8 cellular contexts compared by ENCODE assay signal in genomic region chr18:49447810-49448745, GRCh38. TPM values are rescaled to one million over a fixed set of nuclear protein-coding genes. Genes with fewer than 3 reads are reported as not detected.
DNase-seq lines count a peak whose midpoint lies in the region; ATAC-seq, FAIRE-seq and TF ChIP-seq lines count a peak whose summit lies in the region.

No MANE protein-coding gene starts in this region.

- no peak for FAIRE-seq in A549 (lab: Jason Lieb, UNC)
- peak; percentile 31 for FAIRE-seq in GM12891 (lab: Jason Lieb, UNC)

- peak; percentile 63 to 67 for TF ChIP-seq RAD21 in A549 (conservative IDR thresholded peaks at IDR 0.05 in 1 of 2, IDR thresholded peaks at IDR 0.05 in 1 of 2)

- TF ChIP-seq POLR2A in A549 (IDR thresholded peaks at IDR 0.05; ENCODE audit: low read length) (no peak), GM12891 (IDR thresholded peaks at IDR 0.05; ENCODE audit: low read depth, low read length) (no peak)

- TF ChIP-seq EP300 in A549 (IDR thresholded peaks at IDR 0.05) = no peak

- DNase-seq in A549 (ENCODE audit: low read depth in 1 of 2, low spot score in 1 of 2) = peak; percentile 12 to 71
- DNase-seq in GM12891 (ENCODE audit: insufficient read length, low spot score) = no peak
- peak; percentile 25 to 66 for DNase-seq in NCI-H446 (lab: John Stamatoyannopoulos, UW)
- peak; percentile 25 to 43 for DNase-seq in activated CD4-positive, alpha-beta T cell treated with anti-CD3 and anti-CD28 coated beads, Interleukin-2, amount 50 U/mL, for 48 hours
- DNase-seq in glomerular visceral epithelial cell (ENCODE audit: extremely low spot score) = peak; percentile 61
- peak; percentile 45 for DNase-seq in stimulated activated CD4-positive, alpha-beta T cell treated with anti-CD3 and anti-CD28 coated beads, Interleukin-15, amount 100 ng/mL, for 24 hours
- DNase-seq in GM19240 (ENCODE audit: insufficient read length, low spot score) = no peak

- 42% methylated on average over 3 of the region's 3 CpGs for WGBS in A549 (ENCODE audit: missing lambda C conversion rate)

- peak; percentile 77 to 94; a peak in 5 of 6 replicates for ATAC-seq in A549
- ATAC-seq in GM18873 (IDR thresholded peaks at IDR 0.05; ENCODE audit: low FRiP score, unreplicated experiment) = no peak

- no peak overlapping the region for H3K4me2 ChIP-seq in A549

- POLR2A ChIA-PET in A549 (lab: Yijun Ruan, JAX) = no interaction called here

- no peaks in the 10 kb centered on the region for H3K9me3 ChIP-seq in A549

- no peak overlapping the region for H3K27ac ChIP-seq in A549

- TF ChIP-seq CTCF in A549 (IDR thresholded peaks at IDR 0.05) = peak; percentile 57

- CTCF ChIA-PET in A549 (lab: Yijun Ruan, JAX) = interaction anchor here (0.7 to 1.5 kb wide), 10 partner anchors 8 to 773 kb away, joined by 3 to 5 read pairs (median 3); no protein-coding TSS in a partner anchor

- H3K4me1 ChIP-seq in A549 = no peaks in the 10 kb centered on the region

- no peak overlapping the region for H3K4me3 ChIP-seq in A549

TF ChIP-seq in A549, 52 proteins besides CTCF, POLR2A, EP300 and RAD21:
- TF ChIP-seq MAFK (IDR thresholded peaks at IDR 0.05; ENCODE audit: partially characterized antibody) (peak; percentile 10), SMC3 (IDR thresholded peaks at IDR 0.05) (peak; percentile 36; the same call in 1 of the 3 replicates), ZFP36 (IDR thresholded peaks at IDR 0.05; ENCODE audit: borderline replicate concordance, partially characterized antibody) (no peak), BHLHE40 (IDR thresholded peaks at IDR 0.05; ENCODE audit: low read depth, low read length) (no peak), ZSCAN20 (CRISPR knock-in tag; IDR thresholded peaks at IDR 0.05) (no peak)

TF ChIP-seq in GM12891, 5 proteins besides CTCF, POLR2A, EP300 and RAD21:
- TF ChIP-seq PAX5 (IDR thresholded peaks at IDR 0.05; ENCODE audit: insufficient read depth, low read length, severe bottlenecking) (no peak), POU2F2 (IDR thresholded peaks at IDR 0.05; ENCODE audit: low read depth, low read length) (no peak), TAF1 (IDR thresholded peaks at IDR 0.05; ENCODE audit: low read depth, low read length) (no peak)

RNA-seq across cellular contexts. Expression of gene DYM, which starts 12.4 kb away (rescaled TPM):
- polyA plus RNA-seq in A549 (2011; rRNA removed) = 47.5 and 52.2 TPM in 2 replicates
- 6.6 and 8.5 TPM in 2 replicates for polyA plus RNA-seq in A549 (2012; cell fraction: cytosol; rRNA removed)
- polyA plus RNA-seq in A549 (2012; cell fraction: nucleus; rRNA removed) = 4.8 and 7.0 TPM in 2 replicates
- 9.6 to 11.7 TPM (median 10.6 TPM) in 3 replicates for polyA plus RNA-seq in A549 (2017; fragmentation: RNase III; extraction: RNeasy Plus Mini Kit Qiagen cat#74134 plus additional on column Dnase treatment)
- 60.9 and 71.5 TPM in 2 replicates for polyA minus RNA-seq in A549 (2011; rRNA and poly(A)+ RNA removed)
- 24.0 TPM for polyA plus RNA-seq in GM12891 (2012; ENCODE audit: low read depth, missing spikeins)

RNA-seq across cellular contexts. Expression of gene C18orf32, which starts 39.0 kb away (rescaled TPM):
- polyA plus RNA-seq in A549 (2011; rRNA removed) (35.3 and 59.1 TPM in 2 replicates), A549 (2017; fragmentation: RNase III; extraction: RNeasy Plus Mini Kit Qiagen cat#74134 plus additional on column Dnase treatment) (12.7 to 14.5 TPM (median 13.1 TPM) in 3 replicates)
- polyA plus RNA-seq in A549 (2012; cell fraction: cytosol; rRNA removed) = 12.5 and 14.0 TPM in 2 replicates
- polyA plus RNA-seq in A549 (2012; cell fraction: nucleus; rRNA removed) = 3.8 and 5.1 TPM in 2 replicates
- 2.4 and 2.8 TPM in 2 replicates for polyA minus RNA-seq in A549 (2011; rRNA and poly(A)+ RNA removed)
- 24.4 TPM for polyA plus RNA-seq in GM12891 (2012; ENCODE audit: low read depth, missing spikeins)

RNA-seq across cellular contexts. Expression of gene RPL17, which starts 44.2 kb away (rescaled TPM):
- polyA plus RNA-seq in A549 (2011; rRNA removed) = 2,609 and 3,410 TPM in 2 replicates
- 2,174 and 2,488 TPM in 2 replicates for polyA plus RNA-seq in A549 (2012; cell fraction: cytosol; rRNA removed)
- polyA plus RNA-seq in A549 (2012; cell fraction: nucleus; rRNA removed) = 515 and 883 TPM in 2 replicates
- polyA plus RNA-seq in A549 (2017; fragmentation: RNase III; extraction: RNeasy Plus Mini Kit Qiagen cat#74134 plus additional on column Dnase treatment) = 2,202 to 2,477 TPM (median 2,230 TPM) in 3 replicates
- 448 and 454 TPM in 2 replicates for polyA minus RNA-seq in A549 (2011; rRNA and poly(A)+ RNA removed)
- polyA plus RNA-seq in GM12891 (2012; ENCODE audit: low read depth, missing spikeins) = 4,935 TPM

Comparison
In these comparisons a context has a peak if more than half of its experiments do, and no peak if none do; other contexts are left out.
1. DNase-seq: peak in A549 (2 of 2), NCI-H446 (2 of 2), activated CD4-positive, alpha-beta T cell treated with anti-CD3 and anti-CD28 coated beads, Interleukin-2, amount 50 U/mL, for 48 hours (2 of 2), glomerular visceral epithelial cell (single experiment) and stimulated activated CD4-positive, alpha-beta T cell treated with anti-CD3 and anti-CD28 coated beads, Interleukin-15, amount 100 ng/mL, for 24 hours (single experiment); none in GM12891 (single experiment) and GM19240 (single experiment).